In genomic region chr11:86509579-86509978, GRCh38 we compare ENCODE assay signal across 31 cellular contexts.
DNase-seq lines count a peak whose midpoint lies in the region; ATAC-seq and TF ChIP-seq lines count a peak whose summit lies in the region.
"Had no signal": no experiment of that assay in that cellular context is flagged by ENCODE, and none has a peak within 500 bp of the region (broad histone marks: within the 10 kb centered on the region; RNA-seq: fewer than 3 reads in every experiment).

No MANE protein-coding gene starts in this region.

- H3K36me3 ChIP-seq in left ventricle myocardium inferior (no peaks in the 10 kb centered on the region), right lobe of liver (no peaks in the 10 kb centered on the region)
- H3K36me3 ChIP-seq: breast epithelium, neutrophil, upper lobe of left lung had no signal

- intact Hi-C loops in Right ventricle myocardium superior (cut with DNase I) (no loop called here), left ventricle myocardium inferior (cut with micrococcal nuclease) (no loop called here), right lobe of liver (cut with DNase I) (no loop called here)

- no peak overlapping the region for H3K4me3 ChIP-seq in left ventricle myocardium inferior
- H3K4me3 ChIP-seq in fibroblast of mammary gland (ENCODE audit: control insufficient read depth, low read depth, low read length), result no peak overlapping the region
- H3K4me3 ChIP-seq in right lobe of liver, result no peak overlapping the region
- H3K4me3 ChIP-seq: breast epithelium, sigmoid colon, upper lobe of left lung had no signal

- TF ChIP-seq CTCF in left ventricle myocardium inferior (IDR thresholded peaks at IDR 0.05; ENCODE audit: borderline replicate concordance) (no peak), fibroblast of mammary gland (conservative IDR thresholded peaks at IDR 0.05; ENCODE audit: control insufficient read depth, insufficient read depth, low read depth, low read length) (no peak), right lobe of liver (IDR thresholded peaks at IDR 0.05) (no peak)

- WGBS in right lobe of liver (ENCODE audit: insufficient coverage, low coverage, low lambda C conversion rate, missing lambda C conversion rate), result 0% methylated on average over 2 of the region's 2 CpGs

- H3K4me1 ChIP-seq in left ventricle myocardium inferior (peaks cover 17% of the 10 kb centered on the region), right lobe of liver (peaks cover 0 to 25% (median 11%) of the 10 kb centered on the region in 4 donors)
- H3K4me1 ChIP-seq: breast epithelium had no signal

- H3K27ac ChIP-seq in left ventricle myocardium inferior (replicated peaks) (no peak overlapping the region), right lobe of liver (peak overlapping the region; percentile 77 to 92 (median 84))
- H3K27ac ChIP-seq: breast epithelium, HL-60, neutrophil, sigmoid colon, upper lobe of left lung, VCaP had no signal

- H3K9me3 ChIP-seq in left ventricle myocardium inferior (replicated peaks), result peaks cover 7% of the 10 kb centered on the region
- no peaks in the 10 kb centered on the region for H3K9me3 ChIP-seq in right lobe of liver
- H3K9me3 ChIP-seq: breast epithelium, neutrophil, sigmoid colon, upper lobe of left lung had no signal

- ATAC-seq in Right ventricle myocardium superior (ENCODE audit: poor library complexity) (peak; percentile 59), right lobe of liver (peak; percentile 47 to 72 (median 62)), GM18519 (IDR thresholded peaks at IDR 0.05; ENCODE audit: low FRiP score, unreplicated experiment) (no peak), GM19455 (IDR thresholded peaks at IDR 0.05; ENCODE audit: unreplicated experiment) (no peak), GM21447 (IDR thresholded peaks at IDR 0.05; ENCODE audit: unreplicated experiment) (no peak), GM21737 (IDR thresholded peaks at IDR 0.05; ENCODE audit: unreplicated experiment) (no peak)
- ATAC-seq: activated T-helper 17 cell treated with anti-CD3 and anti-CD28 coated beads, Interleukin-2, amount 50 U/mL, for 72 hours; naive thymus-derived CD4-positive, alpha-beta T cell had no signal

- DNase-seq in Right ventricle myocardium superior, result no peak
- DNase-seq in left ventricle myocardium inferior, result no peak
- DNase-seq in fibroblast of mammary gland (ENCODE audit: low read depth), result peak; percentile 53
- DNase-seq in right lobe of liver, result no peak
- DNase-seq: activated CD4-positive, alpha-beta T cell treated with anti-CD3 and anti-CD28 coated beads for 4 hours; activated naive CD4-positive, alpha-beta T cell treated with anti-CD3 and anti-CD28 coated beads, Interleukin-2, amount 10 ng/mL, durations not matched to agents 7 days and 5 days; AML-193; amygdala; CD4-positive, CD25-positive, alpha-beta regulatory T cell; effector CD4-positive, alpha-beta T cell; H7; KG1; MM.1S; naive thymus-derived CD4-positive, alpha-beta T cell; NCI-H1930; NCI-H2171 treated with DMSO at 0.1 percent for 48 hours; NCI-H510A treated with DMSO at 0.1 percent for 48 hours; SHP77; sigmoid colon; stimulated activated CD4-positive, alpha-beta T cell treated with anti-CD3 and anti-CD28 coated beads, Interleukin-4, amount 100 ng/mL, for 1 hour; SW 1271; upper lobe of left lung had no signal

- TF ChIP-seq POLR2A in right lobe of liver (IDR thresholded peaks at IDR 0.05), result no peak

- no peaks in the 10 kb centered on the region for H3K27me3 ChIP-seq in left ventricle myocardium inferior (ENCODE audit: low read depth)
- H3K27me3 ChIP-seq in right lobe of liver, result no peaks in the 10 kb centered on the region
- H3K27me3 ChIP-seq: breast epithelium, neutrophil, sigmoid colon, upper lobe of left lung had no signal

Comparison
In these comparisons a context has a peak if more than half of its experiments do, and no peak if none do; other contexts are left out.
1. ATAC-seq: peak in Right ventricle myocardium superior (single experiment) and right lobe of liver (4 of 4); none in GM18519 (single experiment), GM19455 (single experiment), GM21447 (single experiment) and GM21737 (single experiment).